ENCODE assay signal across 8 cellular contexts in the genomic region with DNA sequence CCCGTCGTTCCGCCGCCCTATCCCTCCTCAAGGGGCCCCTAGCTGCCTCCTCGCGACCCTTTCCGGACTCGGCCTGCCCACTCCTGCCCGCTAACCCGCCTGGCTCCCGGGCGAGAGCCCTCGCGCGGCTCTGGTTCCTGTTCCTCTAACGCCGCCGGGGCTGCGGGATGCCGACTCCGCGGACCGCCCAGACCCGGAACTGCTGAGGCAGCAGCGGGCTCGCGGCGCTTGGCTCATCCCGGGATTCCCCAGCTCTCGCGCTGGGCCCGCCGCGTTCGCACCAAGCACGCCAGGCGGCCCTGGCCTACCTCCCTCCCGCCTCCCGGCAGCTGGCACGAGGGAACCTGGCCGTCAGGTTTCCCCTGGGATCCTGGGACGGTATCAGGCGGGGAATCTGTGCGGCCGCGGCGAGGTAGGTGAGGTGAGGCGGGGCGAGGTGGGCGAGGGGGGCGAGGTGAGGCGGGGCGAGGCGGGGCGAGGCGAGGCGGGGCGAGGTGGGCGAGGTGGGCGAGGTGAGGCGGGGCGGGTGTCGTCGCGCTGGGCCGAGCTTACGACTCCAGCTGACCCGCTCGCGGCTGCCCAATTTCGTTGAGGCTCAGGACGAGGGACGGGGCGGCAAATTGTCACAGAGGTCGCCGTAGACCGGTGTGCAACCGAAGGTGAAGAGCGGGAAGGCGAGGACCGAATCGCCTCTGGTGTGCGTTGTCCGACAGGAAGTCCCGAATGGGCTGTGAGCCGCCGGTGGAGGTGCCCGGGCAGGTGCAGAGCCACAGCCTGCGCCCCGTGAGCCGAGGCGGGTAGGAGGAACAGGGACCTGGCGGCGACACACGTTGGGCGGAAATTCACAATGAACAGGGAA. TPM values are rescaled to one million over a fixed set of nuclear protein-coding genes. Genes with fewer than 3 reads are reported as not detected.
DNase-seq lines count a peak whose midpoint lies in the region; TF ChIP-seq lines count a peak whose summit lies in the region.

A gene (minus strand): TSS at position 418 of the 859 bp plus-strand sequence. CDS start 10,364 bp downstream, outside the sequence.
A gene (plus strand): TSS at position 582 of the 859 bp plus-strand sequence. CDS start 1,082 bp downstream, outside the sequence.

- POLR2A ChIA-PET in HEK293 (lab: Yijun Ruan, JAX): interaction anchor here (1.6 to 1.8 kb wide), 2 partner anchors 64 to 557 kb away, joined by 7 to 9 read pairs; no protein-coding TSS in a partner anchor

- DNase-seq in NCI-H1694 treated with DMSO at 0.1 percent for 48 hours (lab: John Stamatoyannopoulos, UW) (peak; percentile 9), NCI-H1694 (lab: John Stamatoyannopoulos, UW) (no peak), NCI-H1092 (lab: John Stamatoyannopoulos, UW) (peak; percentile 41), cerebellum (ENCODE audit: low spot score) (peak; percentile 43), kidney glomerular epithelial cell (lab: John Stamatoyannopoulos, UW) (peak; percentile 49)
- DNase-seq in activated CD4-positive, alpha-beta T cell treated with anti-CD3 and anti-CD28 coated beads for 1 hour: peak; percentile 61
- peak; percentile 41 to 75 (median 56) for DNase-seq in stimulated activated CD4-positive, alpha-beta T cell treated with anti-CD3 and anti-CD28 coated beads, Interleukin-1b, Interleukin-23, amount 100 ng/mL, for 24 hours (ENCODE audit: low read depth in 4 of 4, low spot score in 1 of 4)

- peak within 1 kb of the TSS; percentile 85; the same call in 1 of the 2 replicates for H3K27ac ChIP-seq in HEK293 (ENCODE audit: extremely low read depth, low read depth, low read length)

- H3K9me3 ChIP-seq in HEK293 (ENCODE audit: control insufficient read depth, insufficient read depth, low read depth, low read length): no peaks in the 10 kb centered on the region

- peak within 1 kb of the TSS; percentile 88 for H3K4me3 ChIP-seq in HEK293 (ENCODE audit: low read depth, low read length)

- CTCF ChIA-PET in HEK293 (lab: Yijun Ruan, JAX): no interaction called here

- no peak for TF ChIP-seq CTCF in HEK293 (tag by site-specific recombination; IDR thresholded peaks at IDR 0.05)

- peaks cover 0 to 3% of the 10 kb centered on the region in 2 experiments; a peak in 1 of 3 replicates for H3K36me3 ChIP-seq in HEK293 (ENCODE audit: control insufficient read depth in 2 of 2, insufficient read depth in 1 of 2, low read length in 2 of 2)

- no peaks in the 10 kb centered on the region for H3K4me1 ChIP-seq in HEK293 (ENCODE audit: control insufficient read depth, insufficient read depth, low read length)

TF ChIP-seq in HEK293, 187 proteins besides CTCF, POLR2A, EP300 and RAD21 (continues in another document):
- TF ChIP-seq, protein P1, sequence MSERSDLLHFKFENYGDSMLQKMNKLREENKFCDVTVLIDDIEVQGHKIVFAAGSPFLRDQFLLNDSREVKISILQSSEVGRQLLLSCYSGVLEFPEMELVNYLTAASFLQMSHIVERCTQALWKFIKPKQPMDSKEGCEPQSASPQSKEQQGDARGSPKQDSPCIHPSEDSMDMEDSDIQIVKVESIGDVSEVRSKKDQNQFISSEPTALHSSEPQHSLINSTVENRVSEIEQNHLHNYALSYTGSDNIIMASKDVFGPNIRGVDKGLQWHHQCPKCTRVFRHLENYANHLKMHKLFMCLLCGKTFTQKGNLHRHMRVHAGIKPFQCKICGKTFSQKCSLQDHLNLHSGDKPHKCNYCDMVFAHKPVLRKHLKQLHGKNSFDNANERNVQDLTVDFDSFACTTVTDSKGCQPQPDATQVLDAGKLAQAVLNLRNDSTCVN (tag by site-specific recombination; optimal IDR thresholded peaks at IDR 0.05): peak; percentile 95
- TF ChIP-seq ZNF239 (tag by site-specific recombination; IDR thresholded peaks at IDR 0.05) (no peak), RBAK (tag by site-specific recombination; IDR thresholded peaks at IDR 0.05) (no peak), ZNF2 (tag by site-specific recombination; IDR thresholded peaks at IDR 0.05) (peak; percentile 73; the same call in 1 of the 2 replicates), ZNF501 (tag by site-specific recombination; IDR thresholded peaks at IDR 0.05) (peak; percentile 92), ZNF514 (tag by site-specific recombination; IDR thresholded peaks at IDR 0.05) (no peak), ZFP69B (tag by site-specific recombination; IDR thresholded peaks at IDR 0.05) (peak; percentile 81; the same call in 1 of the 2 replicates), ZNF324 (tag by site-specific recombination; IDR thresholded peaks at IDR 0.05) (0 out of 2 replicates have a peak, but pooled peaks have one; percentile 33), SP2 (tag by site-specific recombination; IDR thresholded peaks at IDR 0.05) (peak; percentile 77), ZXDB (tag by site-specific recombination; IDR thresholded peaks at IDR 0.05) (peak; percentile 30; the same call in 1 of the 2 replicates), ZNF777 (tag by site-specific recombination; IDR thresholded peaks at IDR 0.05; ENCODE audit: borderline replicate concordance) (peak; percentile 58; the same call in 1 of the 2 replicates), ZNF521 (tag by site-specific recombination; IDR thresholded peaks at IDR 0.05) (no peak), GLIS2 (tag by site-specific recombination; IDR thresholded peaks at IDR 0.05) (peak; percentile 1; the same call in 1 of the 2 replicates), ZEB2 (tag by site-specific recombination; IDR thresholded peaks at IDR 0.05) (peak; percentile 62), EGR2 (tag by site-specific recombination; IDR thresholded peaks at IDR 0.05; ENCODE audit: low read depth) (peak; percentile 33), WT1 (tag by site-specific recombination; IDR thresholded peaks at IDR 0.05) (no peak), KLF8 (tag by site-specific recombination; IDR thresholded peaks at IDR 0.05) (peak; percentile 88; the same call in 1 of the 2 replicates), ZNF76 (tag by site-specific recombination; IDR thresholded peaks at IDR 0.05; ENCODE audit: borderline replicate concordance, low read depth) (peak; percentile 68; the same call in 1 of the 2 replicates), ZNF629 (tag by site-specific recombination; IDR thresholded peaks at IDR 0.05) (0 out of 2 replicates have a peak, but pooled peaks have one; percentile 12), ZNF664 (tag by site-specific recombination; IDR thresholded peaks at IDR 0.05) (no peak), ZNF404 (tag by site-specific recombination; IDR thresholded peaks at IDR 0.05) (no peak), ZNF146 (tag by site-specific recombination; IDR thresholded peaks at IDR 0.05) (peak; percentile 2; the same call in 1 of the 2 replicates), KLF1 (tag by site-specific recombination; IDR thresholded peaks at IDR 0.05) (peak; percentile 76), FEZF1 (tag by site-specific recombination; IDR thresholded peaks at IDR 0.05) (no peak)
- TF ChIP-seq, protein P2, sequence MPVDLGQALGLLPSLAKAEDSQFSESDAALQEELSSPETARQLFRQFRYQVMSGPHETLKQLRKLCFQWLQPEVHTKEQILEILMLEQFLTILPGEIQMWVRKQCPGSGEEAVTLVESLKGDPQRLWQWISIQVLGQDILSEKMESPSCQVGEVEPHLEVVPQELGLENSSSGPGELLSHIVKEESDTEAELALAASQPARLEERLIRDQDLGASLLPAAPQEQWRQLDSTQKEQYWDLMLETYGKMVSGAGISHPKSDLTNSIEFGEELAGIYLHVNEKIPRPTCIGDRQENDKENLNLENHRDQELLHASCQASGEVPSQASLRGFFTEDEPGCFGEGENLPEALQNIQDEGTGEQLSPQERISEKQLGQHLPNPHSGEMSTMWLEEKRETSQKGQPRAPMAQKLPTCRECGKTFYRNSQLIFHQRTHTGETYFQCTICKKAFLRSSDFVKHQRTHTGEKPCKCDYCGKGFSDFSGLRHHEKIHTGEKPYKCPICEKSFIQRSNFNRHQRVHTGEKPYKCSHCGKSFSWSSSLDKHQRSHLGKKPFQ (tag by site-specific recombination; IDR thresholded peaks at IDR 0.05): no peak
- TF ChIP-seq, protein P3, sequence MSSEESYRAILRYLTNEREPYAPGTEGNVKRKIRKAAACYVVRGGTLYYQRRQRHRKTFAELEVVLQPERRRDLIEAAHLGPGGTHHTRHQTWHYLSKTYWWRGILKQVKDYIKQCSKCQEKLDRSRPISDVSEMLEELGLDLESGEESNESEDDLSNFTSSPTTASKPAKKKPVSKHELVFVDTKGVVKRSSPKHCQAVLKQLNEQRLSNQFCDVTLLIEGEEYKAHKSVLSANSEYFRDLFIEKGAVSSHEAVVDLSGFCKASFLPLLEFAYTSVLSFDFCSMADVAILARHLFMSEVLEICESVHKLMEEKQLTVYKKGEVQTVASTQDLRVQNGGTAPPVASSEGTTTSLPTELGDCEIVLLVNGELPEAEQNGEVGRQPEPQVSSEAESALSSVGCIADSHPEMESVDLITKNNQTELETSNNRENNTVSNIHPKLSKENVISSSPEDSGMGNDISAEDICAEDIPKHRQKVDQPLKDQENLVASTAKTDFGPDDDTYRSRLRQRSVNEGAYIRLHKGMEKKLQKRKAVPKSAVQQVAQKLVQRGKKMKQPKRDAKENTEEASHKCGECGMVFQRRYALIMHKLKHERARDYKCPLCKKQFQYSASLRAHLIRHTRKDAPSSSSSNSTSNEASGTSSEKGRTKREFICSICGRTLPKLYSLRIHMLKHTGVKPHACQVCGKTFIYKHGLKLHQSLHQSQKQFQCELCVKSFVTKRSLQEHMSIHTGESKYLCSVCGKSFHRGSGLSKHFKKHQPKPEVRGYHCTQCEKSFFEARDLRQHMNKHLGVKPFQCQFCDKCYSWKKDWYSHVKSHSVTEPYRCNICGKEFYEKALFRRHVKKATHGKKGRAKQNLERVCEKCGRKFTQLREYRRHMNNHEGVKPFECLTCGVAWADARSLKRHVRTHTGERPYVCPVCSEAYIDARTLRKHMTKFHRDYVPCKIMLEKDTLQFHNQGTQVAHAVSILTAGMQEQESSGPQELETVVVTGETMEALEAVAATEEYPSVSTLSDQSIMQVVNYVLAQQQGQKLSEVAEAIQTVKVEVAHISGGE (tag by site-specific recombination; conservative IDR thresholded peaks at IDR 0.05; ENCODE audit: low read depth): peak; percentile 51; the same call in 1 of the 2 replicates

RNA-seq across cellular contexts. Expression of the first gene that starts in this region (rescaled TPM):
- total RNA-seq in cerebellum: 4.2 TPM

RNA-seq across cellular contexts. Expression of the second gene that starts in this region (rescaled TPM):
- total RNA-seq in cerebellum: 2.4 TPM
